Comparison of ENCODE assay signal across 8 cellular contexts in the genomic region with DNA sequence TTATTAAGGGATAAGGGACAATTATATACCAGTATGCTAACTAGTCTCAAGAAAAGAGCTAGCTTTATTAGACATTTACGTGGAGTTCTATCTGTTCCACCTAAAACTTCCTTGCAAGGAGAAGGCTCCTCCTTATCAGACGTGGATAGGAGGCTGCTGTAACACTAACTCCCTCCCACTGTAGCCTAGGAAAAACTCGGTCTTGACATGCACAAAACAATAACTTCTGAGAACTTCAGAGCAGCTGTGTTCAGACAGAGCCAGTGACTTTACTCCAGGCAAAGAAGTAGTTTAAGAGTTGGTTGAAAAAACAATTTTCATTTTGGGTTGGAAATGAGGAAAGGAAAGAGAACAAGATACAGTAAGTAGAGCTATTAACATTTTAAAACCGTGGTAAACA. TPM values are rescaled to one million over a fixed set of nuclear protein-coding genes. Genes with fewer than 3 reads are reported as not detected.
DNase-seq lines count a peak whose midpoint lies in the region; ATAC-seq lines count a peak whose summit lies in the region.

No MANE protein-coding gene starts in this region.

- no peak overlapping the region for H3K27ac Mint-ChIP-seq in activated T-helper 2 cell treated with anti-CD3 and anti-CD28 coated beads, Interferon-gamma antibody, Interleukin-2, Interleukin-4, amounts not matched to agents 10 μg/mL and 5 μg/mL and 100 μg/mL, durations not matched to agents 14 hours and 24 hours and 36 hours
- peak overlapping the region; percentile 28 to 95 (median 69) for H3K27ac Mint-ChIP-seq in immature natural killer cell

- no peak for ATAC-seq in HG02938 (IDR thresholded peaks at IDR 0.05; ENCODE audit: unreplicated experiment)
- ATAC-seq in HG03025 (IDR thresholded peaks at IDR 0.05; ENCODE audit: low FRiP score, unreplicated experiment), result no peak

- peaks cover 13% of the 10 kb centered on the region for H3K36me3 Mint-ChIP-seq in activated T-helper 2 cell treated with anti-CD3 and anti-CD28 coated beads, Interferon-gamma antibody, Interleukin-2, Interleukin-4, amounts not matched to agents 10 μg/mL and 5 μg/mL and 100 μg/mL, durations not matched to agents 14 hours and 24 hours and 36 hours (ENCODE audit: low read depth)
- H3K36me3 Mint-ChIP-seq in immature natural killer cell, result no peaks in the 10 kb centered on the region

- no peaks in the 10 kb centered on the region for H3K27me3 Mint-ChIP-seq in activated T-helper 2 cell treated with anti-CD3 and anti-CD28 coated beads, Interferon-gamma antibody, Interleukin-2, Interleukin-4, amounts not matched to agents 10 μg/mL and 5 μg/mL and 100 μg/mL, durations not matched to agents 14 hours and 24 hours and 36 hours (ENCODE audit: low read depth)
- H3K27me3 Mint-ChIP-seq in immature natural killer cell (ENCODE audit: low read depth in 3 of 3), result peaks cover 6 to 11% (median 7%) of the 10 kb centered on the region in 3 donors

- H3K4me1 Mint-ChIP-seq in activated T-helper 2 cell treated with anti-CD3 and anti-CD28 coated beads, Interferon-gamma antibody, Interleukin-2, Interleukin-4, amounts not matched to agents 10 μg/mL and 5 μg/mL and 100 μg/mL, durations not matched to agents 14 hours and 24 hours and 36 hours (ENCODE audit: low read depth), result peaks cover 39% of the 10 kb centered on the region
- peaks cover 46 to 60% of the 10 kb centered on the region in 2 donors for H3K4me1 Mint-ChIP-seq in immature natural killer cell

- DNase-seq in NCI-H446 treated with DMSO at 0.1 percent for 48 hours (lab: John Stamatoyannopoulos, UW) (peak; percentile 15), NCI-H446 (lab: John Stamatoyannopoulos, UW) (no peak), immature natural killer cell (no peak), substantia nigra (lab: John Stamatoyannopoulos, UW) (peak in 1 of 49 donors; percentile 22), Ammon's horn (ENCODE audit: low spot score) (no peak)
- no peak for DNase-seq in activated T-helper 2 cell treated with anti-CD3 and anti-CD28 coated beads, Interferon-gamma antibody, Interleukin-2, Interleukin-4, amounts not matched to agents 10 μg/mL and 5 μg/mL and 100 μg/mL, durations not matched to agents 14 hours and 24 hours and 36 hours (ENCODE audit: low spot score)

- H3K9me3 Mint-ChIP-seq in activated T-helper 2 cell treated with anti-CD3 and anti-CD28 coated beads, Interferon-gamma antibody, Interleukin-2, Interleukin-4, amounts not matched to agents 10 μg/mL and 5 μg/mL and 100 μg/mL, durations not matched to agents 14 hours and 24 hours and 36 hours, result no peaks in the 10 kb centered on the region
- H3K9me3 Mint-ChIP-seq in immature natural killer cell, result no peaks in the 10 kb centered on the region

- intact Hi-C loops in activated T-helper 2 cell treated with anti-CD3 and anti-CD28 coated beads, Interferon-gamma antibody, Interleukin-2, Interleukin-4, amounts not matched to agents 10 μg/mL and 5 μg/mL and 100 μg/mL, durations not matched to agents 14 hours and 24 hours and 36 hours (cut with micrococcal nuclease), result no loop called here

- peak overlapping the region; percentile 97 for H3K27ac ChIP-seq in substantia nigra (ENCODE audit: low read depth, low read length, poor library complexity, severe bottlenecking)

- H3K4me3 Mint-ChIP-seq in activated T-helper 2 cell treated with anti-CD3 and anti-CD28 coated beads, Interferon-gamma antibody, Interleukin-2, Interleukin-4, amounts not matched to agents 10 μg/mL and 5 μg/mL and 100 μg/mL, durations not matched to agents 14 hours and 24 hours and 36 hours (ENCODE audit: low read depth), result peak overlapping the region; percentile 37
- peak overlapping the region in 4 of 5 donors; percentile 32 to 99 (median 42) for H3K4me3 Mint-ChIP-seq in immature natural killer cell

RNA-seq across cellular contexts. Expression of a gene that starts 2.7 kb away (rescaled TPM):
- 28.0 and 32.0 TPM in 2 replicates for total RNA-seq in activated T-helper 2 cell treated with anti-CD3 and anti-CD28 coated beads, Interferon-gamma antibody, Interleukin-2, Interleukin-4, amounts not matched to agents 10 μg/mL and 5 μg/mL and 100 μg/mL, durations not matched to agents 14 hours and 24 hours and 36 hours
- polyA plus RNA-seq in immature natural killer cell, result 10 to 100 TPM; 17.6 to 23.9 (median 17.7) TPM

RNA-seq across cellular contexts. Expression of a gene that starts 52.4 kb away (rescaled TPM):
- 433 and 438 TPM in 2 replicates for total RNA-seq in activated T-helper 2 cell treated with anti-CD3 and anti-CD28 coated beads, Interferon-gamma antibody, Interleukin-2, Interleukin-4, amounts not matched to agents 10 μg/mL and 5 μg/mL and 100 μg/mL, durations not matched to agents 14 hours and 24 hours and 36 hours
- 100 to 1,000 TPM; 383 to 495 (median 467) TPM for polyA plus RNA-seq in immature natural killer cell
